In genomic region chr3:99172736-99173657, GRCh38 we compare ENCODE assay signal across 10 cellular contexts.
DNase-seq lines count a peak whose midpoint lies in the region; ATAC-seq and TF ChIP-seq lines count a peak whose summit lies in the region.
"Had no signal": no experiment of that assay in that cellular context is flagged by ENCODE, and none has a peak within 500 bp of the region (broad histone marks: within the 10 kb centered on the region; RNA-seq: fewer than 3 reads in every experiment).

No MANE protein-coding gene starts in this region.

- peak overlapping the region; percentile 70; the same call in 1 of the 2 replicates for H2BK120ac ChIP-seq in IMR-90 (ENCODE audit: low read depth, low read length)

- H3K18ac ChIP-seq in IMR-90 (ENCODE audit: low read depth, low read length): peak overlapping the region; percentile 39; the same call in 1 of the 2 replicates

- in situ Hi-C loops in IMR-90 (cut with MboI; ENCODE audit: low sequenced_read_pairs): loop anchor here (10.0 kb wide), 1 partner anchor 582 kb away; no protein-coding TSS in a partner anchor

- no peaks in the 10 kb centered on the region for H3K4me1 Mint-ChIP-seq in nephron
- H3K4me1 Mint-ChIP-seq: CD4-positive, alpha-beta memory T cell; stimulated activated naive B cell treated with anti-CD40 and anti-IgM and Interleukin-4, amounts not matched to agents 10 μg/mL and 1 μg/mL and 100 μg/mL, for 72 hours had no signal

- H3K4ac ChIP-seq in IMR-90 (ENCODE audit: low read depth, low read length): peak overlapping the region; percentile 76

- dilution Hi-C loops in IMR-90 (cut with HindIII; ENCODE audit: low sequenced_read_pairs, unreplicated experiment): no loop called here

- TF ChIP-seq POLR2A in IMR-90 (IDR thresholded peaks at IDR 0.05; ENCODE audit: low read depth, low read length): no peak

- peak; percentile 82 for ATAC-seq in IMR-90 (ENCODE audit: low read depth)
- ATAC-seq in HG03097 (IDR thresholded peaks at IDR 0.05; ENCODE audit: low FRiP score, unreplicated experiment): no peak

- peak overlapping the region; percentile 88; the same call in 1 of the 3 replicates for H2BK15ac ChIP-seq in IMR-90 (ENCODE audit: low read depth, low read length)

- intact Hi-C loops in IMR-90 (cut with micrococcal nuclease): loop anchor here (1.0 to 5.0 kb wide), 5 partner anchors 59 to 579 kb away; partner anchors contain the start of gene COL8A1

- no peak overlapping the region for H3K23ac ChIP-seq in IMR-90 (ENCODE audit: low read depth, low read length)

- peaks cover 12% of the 10 kb centered on the region; the same call in 1 of the 2 replicates for H3K9me1 ChIP-seq in IMR-90 (ENCODE audit: insufficient read depth, low read length)

- no peaks in the 10 kb centered on the region for H3K9me3 Mint-ChIP-seq in nephron

- peak overlapping the region; percentile 82 for H2AK9ac ChIP-seq in IMR-90 (replicated peaks; ENCODE audit: low read depth, low read length, poor library complexity)

- no peaks in the 10 kb centered on the region for H4K20me1 ChIP-seq in IMR-90 (ENCODE audit: insufficient read depth, low read length)

- peak overlapping the region; percentile 66; the same call in 1 of the 2 replicates for H4K5ac ChIP-seq in IMR-90 (ENCODE audit: low read depth, low read length)

- CTCF ChIA-PET in IMR-90 (lab: Yijun Ruan, JAX): interaction anchor here (0.5 to 2.0 kb wide), 17 partner anchors 9 to 375 kb away, joined by 3 to 11 read pairs (median 4); no protein-coding TSS in a partner anchor

- no peak overlapping the region for H3K27ac ChIP-seq in IMR-90 (ENCODE audit: insufficient read depth, low read length)

- peak overlapping the region; percentile 70; the same call in 1 of the 2 replicates for H4K91ac ChIP-seq in IMR-90 (ENCODE audit: insufficient read depth, low read depth, low read length)

- TF ChIP-seq CTCF in GM20000 (IDR thresholded peaks at IDR 0.05; ENCODE audit: extremely low read depth, missing control alignments): peak; percentile 70
- TF ChIP-seq CTCF in IMR-90 (conservative IDR thresholded peaks at IDR 0.05; ENCODE audit: low read depth, low read length): peak; percentile 86
- TF ChIP-seq CTCF in nephron (IDR thresholded peaks at IDR 0.05; ENCODE audit: unreplicated experiment in 3 of 3): peak; percentile 46 to 68 (median 55)

- H3K4me3 Mint-ChIP-seq in nephron: no peak overlapping the region
- H3K4me3 Mint-ChIP-seq: CD4-positive, alpha-beta memory T cell; stimulated activated naive B cell treated with anti-CD40 and anti-IgM and Interleukin-4, amounts not matched to agents 10 μg/mL and 1 μg/mL and 100 μg/mL, for 72 hours had no signal

- H3K36me3 ChIP-seq in IMR-90 (ENCODE audit: control insufficient read depth, insufficient read depth, low read length): no peaks in the 10 kb centered on the region

- H3K4me2 ChIP-seq in IMR-90 (ENCODE audit: low read depth, low read length): no peak overlapping the region

- H3K9ac ChIP-seq in IMR-90 (ENCODE audit: low read depth, low read length): no peak overlapping the region

- no peak overlapping the region for H3K4me3 ChIP-seq in IMR-90 (ENCODE audit: insufficient read depth, low read depth, low read length)

- H3K27me3 ChIP-seq in IMR-90 (ENCODE audit: control insufficient read depth, insufficient read depth, low read length): no peaks in the 10 kb centered on the region

- no peak overlapping the region for H3K27ac Mint-ChIP-seq in nephron
- H3K27ac Mint-ChIP-seq: CD4-positive, alpha-beta memory T cell; stimulated activated naive B cell treated with anti-CD40 and anti-IgM and Interleukin-4, amounts not matched to agents 10 μg/mL and 1 μg/mL and 100 μg/mL, for 72 hours had no signal

- DNase-seq in NCI-H2081 (lab: John Stamatoyannopoulos, UW) (peak; percentile 14 to 45), NCI-H2081 treated with DMSO at 0.1 percent for 48 hours (lab: John Stamatoyannopoulos, UW) (no peak), GM20000 (ENCODE audit: low spot score) (peak; percentile 31), IMR-90 (peak; percentile 80), SHP77 (lab: John Stamatoyannopoulos, UW) (peak; percentile 44 to 59), epidermal melanocyte (ENCODE audit: insufficient read length, low spot score) (peak; percentile 27)
- DNase-seq: stimulated activated naive B cell treated with anti-CD40 and anti-IgM and Interleukin-4, amounts not matched to agents 10 μg/mL and 1 μg/mL and 100 μg/mL, for 72 hours had no signal

- H3K56ac ChIP-seq in IMR-90 (ENCODE audit: extremely low read depth, insufficient read depth, low read length): no peak overlapping the region

- peak overlapping the region; percentile 90 for H2AK5ac ChIP-seq in IMR-90 (ENCODE audit: low read depth, low read length)

- H2BK20ac ChIP-seq in IMR-90 (ENCODE audit: low read depth, low read length): peak overlapping the region; percentile 82; the same call in 1 of the 2 replicates

- no CpG with 5 or more reads among the region's 5 CpGs for whole genome bisulfite sequencing in IMR-90 (ENCODE audit: extremely low coverage in 2 of 2, insufficient read length in 1 of 2), 2 experiments

- H3K36me3 Mint-ChIP-seq in nephron (ENCODE audit: low read depth): no peaks in the 10 kb centered on the region
- H3K36me3 Mint-ChIP-seq: CD4-positive, alpha-beta memory T cell; stimulated activated naive B cell treated with anti-CD40 and anti-IgM and Interleukin-4, amounts not matched to agents 10 μg/mL and 1 μg/mL and 100 μg/mL, for 72 hours had no signal

- no TSS peak for BruUV-seq in IMR-90 (replicated peaks; lab: Mats Ljungman, UMichigan)

- H2BK5ac ChIP-seq in IMR-90 (ENCODE audit: low read depth, low read length, poor library complexity, severe bottlenecking): no peak overlapping the region

- H2AFZ ChIP-seq in IMR-90 (replicated peaks; ENCODE audit: low read length, poor library complexity): peak overlapping the region; percentile 86

- H3K9me3 ChIP-seq in IMR-90 (ENCODE audit: control insufficient read depth, insufficient read depth, low read length): no peaks in the 10 kb centered on the region

- peak overlapping the region; percentile 48; the same call in 1 of the 2 replicates for H3K14ac ChIP-seq in IMR-90 (replicated peaks; ENCODE audit: low read depth, low read length)

- H3K4me1 ChIP-seq in IMR-90 (ENCODE audit: control insufficient read depth, insufficient read depth, low read length): no peaks in the 10 kb centered on the region

- no peaks in the 10 kb centered on the region for H3K79me1 ChIP-seq in IMR-90 (ENCODE audit: low read depth in 1 of 2, low read length in 2 of 2)

- H4K8ac ChIP-seq in IMR-90 (ENCODE audit: low read depth in 2 of 2, low read length in 2 of 2): no peak overlapping the region; a peak in 1 of 4 replicates

- H3K27me3 Mint-ChIP-seq in nephron (ENCODE audit: low read depth): no peaks in the 10 kb centered on the region
- H3K27me3 Mint-ChIP-seq: CD4-positive, alpha-beta memory T cell; stimulated activated naive B cell treated with anti-CD40 and anti-IgM and Interleukin-4, amounts not matched to agents 10 μg/mL and 1 μg/mL and 100 μg/mL, for 72 hours had no signal

- peak; percentile 87 for TF ChIP-seq RAD21 in IMR-90 (IDR thresholded peaks at IDR 0.05; ENCODE audit: low read length)

- POLR2A ChIA-PET in IMR-90 (lab: Charles Lee; ENCODE audit: unreplicated experiment): no interaction called here

TF ChIP-seq in IMR-90, 13 proteins besides CTCF, POLR2A, EP300 and RAD21:
- peak; percentile 92 for TF ChIP-seq SMC3 (IDR thresholded peaks at IDR 0.05; ENCODE audit: low read depth, low read length)
- TF ChIP-seq CHD1 (IDR thresholded peaks at IDR 0.05; ENCODE audit: low read depth, low read length): no peak
